8 cellular contexts compared by ENCODE assay signal in genomic region chr19:752652-753517, GRCh38. TPM values are rescaled to one million over a fixed set of nuclear protein-coding genes. Genes with fewer than 3 reads are reported as not detected.
DNase-seq lines count a peak whose midpoint lies in the region; ATAC-seq and TF ChIP-seq lines count a peak whose summit lies in the region.

No MANE protein-coding gene starts in this region.

- H3K27me3 ChIP-seq in gastroesophageal sphincter = peaks cover 47% of the 10 kb centered on the region
- peaks cover 0 to 27% (median 7%) of the 10 kb centered on the region in 3 donors for H3K27me3 ChIP-seq in sigmoid colon

- H3K4me3 ChIP-seq in gastroesophageal sphincter (no peak overlapping the region), sigmoid colon (no peak overlapping the region)

- H3K4me1 ChIP-seq in gastroesophageal sphincter (no peaks in the 10 kb centered on the region), sigmoid colon (no peaks in the 10 kb centered on the region)

- peaks cover 0 to 10% (median 0%) of the 10 kb centered on the region in 3 donors for H3K9me3 ChIP-seq in gastroesophageal sphincter
- H3K9me3 ChIP-seq in sigmoid colon = peaks cover 0 to under 1% (median 0%) of the 10 kb centered on the region in 4 donors

- ATAC-seq in gastroesophageal sphincter (peak; percentile 64), GM19035 (IDR thresholded peaks at IDR 0.05; ENCODE audit: unreplicated experiment) (no peak), HG02884 (IDR thresholded peaks at IDR 0.05; ENCODE audit: unreplicated experiment) (no peak)

- DNase-seq in GM04503 (ENCODE audit: low read depth) (peak; percentile 57), RPMI7951 (ENCODE audit: low read depth) (peak; percentile 91), sigmoid colon (peak; percentile 82), COLO829 (ENCODE audit: low spot score) (no peak), D341Med (ENCODE audit: low spot score) (no peak)

- no peak for TF ChIP-seq EP300 in gastroesophageal sphincter (IDR thresholded peaks at IDR 0.05)
- TF ChIP-seq EP300 in sigmoid colon (IDR thresholded peaks at IDR 0.05) = no peak

- 39 to 54% methylated on average over 5 to 18 of the region's 39 CpGs for WGBS in gastroesophageal sphincter (ENCODE audit: low coverage in 1 of 2), 2 donors
- 7 to 41% methylated on average over 39 of the region's 39 CpGs for WGBS in sigmoid colon, 2 donors

- peak overlapping the region in 3 of 4 donors; percentile 42 to 57 (median 54) for H3K27ac ChIP-seq in gastroesophageal sphincter
- H3K27ac ChIP-seq in sigmoid colon = peak overlapping the region; percentile 52 to 64 (median 60)

- no peak for TF ChIP-seq POLR2A in gastroesophageal sphincter (IDR thresholded peaks at IDR 0.05)
- no peak for TF ChIP-seq POLR2A in sigmoid colon (IDR thresholded peaks at IDR 0.05)

- no peak for TF ChIP-seq CTCF in gastroesophageal sphincter (IDR thresholded peaks at IDR 0.05)
- TF ChIP-seq CTCF in sigmoid colon (IDR thresholded peaks at IDR 0.05) = no peak

- H3K36me3 ChIP-seq in gastroesophageal sphincter (peaks cover 0 to 3% of the 10 kb centered on the region in 2 donors), sigmoid colon (peaks cover 0 to under 1% (median 0%) of the 10 kb centered on the region in 4 donors)

- intact Hi-C loops in sigmoid colon (cut with DNase I) = no loop called here

RNA-seq across cellular contexts. Expression of gene MISP, which starts 2.0 kb away (rescaled TPM):
- not detected in 2 replicates for total RNA-seq in RPMI7951 (2014; rRNA removed; shearing (Covaris generic))
- total RNA-seq in gastroesophageal sphincter = under 1 TPM in 1 of 4 donors, not detected in 3; 0.52 TPM
- under 1 TPM in 1 of 4 donors, not detected in 3; 0.36 TPM for total RNA-seq in sigmoid colon
- polyA plus RNA-seq in sigmoid colon = 100 to 1,000 TPM; 266 to 456 (median 311) TPM

RNA-seq across cellular contexts. Expression of gene PALM, which starts 44.1 kb away (rescaled TPM):
- total RNA-seq in RPMI7951 (2014; rRNA removed; shearing (Covaris generic)) = 0.10 TPM in 1 of 2 replicates, not detected in the other
- total RNA-seq in gastroesophageal sphincter (100 to 1,000 TPM in 1 of 4 donors, 10 to 100 TPM in 3; 21.5 to 111 (median 53.0) TPM), sigmoid colon (10 to 100 TPM; 30.4 to 91.4 (median 35.9) TPM)
- 10 to 100 TPM in 2 of 3 donors, 1 to 10 TPM in 1; 3.0 to 21.0 (median 12.5) TPM for polyA plus RNA-seq in sigmoid colon

RNA-seq across cellular contexts. Expression of gene PTBP1, which starts 44.4 kb away (rescaled TPM):
- 112 and 121 TPM in 2 replicates for total RNA-seq in RPMI7951 (2014; rRNA removed; shearing (Covaris generic))
- 10 to 100 TPM; 68.6 to 95.6 (median 79.3) TPM for total RNA-seq in gastroesophageal sphincter
- 10 to 100 TPM; 53.8 to 94.5 (median 71.7) TPM for total RNA-seq in sigmoid colon
- 100 to 1,000 TPM in 2 of 3 donors, 10 to 100 TPM in 1; 78.7 to 154 (median 101) TPM for polyA plus RNA-seq in sigmoid colon

RNA-seq across cellular contexts. Expression of gene PRSS57, which starts 57.6 kb away (rescaled TPM):
- total RNA-seq in RPMI7951 (2014; rRNA removed; shearing (Covaris generic)) = not detected in 2 replicates
- total RNA-seq in gastroesophageal sphincter (not detected), sigmoid colon (not detected)
- polyA plus RNA-seq in sigmoid colon = under 1 TPM in 1 of 3 donors, not detected in 2; 0.15 TPM

Comparison
In these comparisons a context has a peak if more than half of its experiments do, and no peak if none do; other contexts are left out.
1. DNase-seq: peak in GM04503 (single experiment), RPMI7951 (single experiment) and sigmoid colon (single experiment); none in COLO829 (single experiment) and D341Med (single experiment).
2. RNA of gene PALM, which starts 44.1 kb away (total RNA-seq): 21.5 to 111 TPM in gastroesophageal sphincter and 30.4 to 91.4 TPM in sigmoid colon; 0.10 TPM in RPMI7951; every median in the first group is over 10 times any median in the second.